1 cellular context compared by ENCODE assay signal in the genomic region with DNA sequence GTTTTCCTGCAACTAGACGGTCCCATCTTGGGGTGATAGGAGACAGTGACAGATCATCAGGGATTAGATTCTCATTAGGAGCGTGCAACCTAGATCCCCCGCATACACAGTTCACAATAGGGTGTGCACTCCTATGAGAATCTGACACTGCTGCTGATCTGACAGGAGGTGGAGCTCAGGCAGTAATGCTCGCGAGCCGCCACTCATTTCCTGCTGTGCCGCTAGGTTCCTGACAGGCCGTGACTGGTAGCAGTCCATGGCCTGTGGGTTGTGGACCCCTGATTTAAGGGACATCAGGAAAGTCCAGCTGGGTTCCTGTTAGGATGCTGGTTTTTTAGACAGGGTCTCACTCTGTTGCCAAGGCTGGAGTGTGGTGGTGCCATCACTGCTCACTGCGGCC.
TF ChIP-seq lines count a peak whose summit lies in the region.

No MANE protein-coding gene starts in this region.

TF ChIP-seq in IMR-90, 13 proteins besides CTCF, POLR2A, EP300 and RAD21:
- TF ChIP-seq CEBPB (IDR thresholded peaks at IDR 0.05; ENCODE audit: low read depth, low read length) = no peak
- no peak for TF ChIP-seq MXI1 (IDR thresholded peaks at IDR 0.05; ENCODE audit: borderline replicate concordance, low read depth, low read length)
- TF ChIP-seq MAFK (IDR thresholded peaks at IDR 0.05; ENCODE audit: low read depth, low read length) = no peak
- no peak for TF ChIP-seq CHD1 (IDR thresholded peaks at IDR 0.05; ENCODE audit: low read depth, low read length)
- TF ChIP-seq FOS (IDR thresholded peaks at IDR 0.05; ENCODE audit: low read depth, low read length) = no peak
- TF ChIP-seq, protein P1, sequence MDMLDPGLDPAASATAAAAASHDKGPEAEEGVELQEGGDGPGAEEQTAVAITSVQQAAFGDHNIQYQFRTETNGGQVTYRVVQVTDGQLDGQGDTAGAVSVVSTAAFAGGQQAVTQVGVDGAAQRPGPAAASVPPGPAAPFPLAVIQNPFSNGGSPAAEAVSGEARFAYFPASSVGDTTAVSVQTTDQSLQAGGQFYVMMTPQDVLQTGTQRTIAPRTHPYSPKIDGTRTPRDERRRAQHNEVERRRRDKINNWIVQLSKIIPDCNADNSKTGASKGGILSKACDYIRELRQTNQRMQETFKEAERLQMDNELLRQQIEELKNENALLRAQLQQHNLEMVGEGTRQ (IDR thresholded peaks at IDR 0.05; ENCODE audit: low read depth, low read length) = no peak
- TF ChIP-seq, protein P2, sequence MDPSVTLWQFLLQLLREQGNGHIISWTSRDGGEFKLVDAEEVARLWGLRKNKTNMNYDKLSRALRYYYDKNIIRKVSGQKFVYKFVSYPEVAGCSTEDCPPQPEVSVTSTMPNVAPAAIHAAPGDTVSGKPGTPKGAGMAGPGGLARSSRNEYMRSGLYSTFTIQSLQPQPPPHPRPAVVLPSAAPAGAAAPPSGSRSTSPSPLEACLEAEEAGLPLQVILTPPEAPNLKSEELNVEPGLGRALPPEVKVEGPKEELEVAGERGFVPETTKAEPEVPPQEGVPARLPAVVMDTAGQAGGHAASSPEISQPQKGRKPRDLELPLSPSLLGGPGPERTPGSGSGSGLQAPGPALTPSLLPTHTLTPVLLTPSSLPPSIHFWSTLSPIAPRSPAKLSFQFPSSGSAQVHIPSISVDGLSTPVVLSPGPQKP (IDR thresholded peaks at IDR 0.05; ENCODE audit: borderline replicate concordance, low read depth, low read length) = no peak
- no peak for TF ChIP-seq BHLHE40 (IDR thresholded peaks at IDR 0.05; ENCODE audit: low read depth, low read length)
- no peak for TF ChIP-seq RCOR1 (IDR thresholded peaks at IDR 0.05; ENCODE audit: insufficient replicate concordance, low read length)
- no peak for TF ChIP-seq NFE2L2 (IDR thresholded peaks at IDR 0.05; ENCODE audit: low read depth, low read length)
- no peak for TF ChIP-seq SMC3 (IDR thresholded peaks at IDR 0.05; ENCODE audit: low read depth, low read length)
- no peak for TF ChIP-seq RFX5 (IDR thresholded peaks at IDR 0.05; ENCODE audit: low read depth, low read length)
- no peak for TF ChIP-seq MAZ (IDR thresholded peaks at IDR 0.05; ENCODE audit: borderline replicate concordance, low read depth, low read length)
TF ChIP-seq in IMR-90: peak in this region for 0.
